ENCODE assay signal across 21 cellular contexts in genomic region chr12:47102406-47102805, GRCh38.
"Had no signal": no experiment of that assay in that cellular context is flagged by ENCODE, and none has a peak within 500 bp of the region (broad histone marks: within the 10 kb centered on the region; RNA-seq: fewer than 3 reads in every experiment).

No MANE protein-coding gene starts in this region.

- H3K27me3 ChIP-seq: esophagus muscularis mucosa, neural progenitor cell, ovary, upper lobe of left lung had no signal

- H3K4me2 ChIP-seq: neural progenitor cell had no signal

- H3K9me3 ChIP-seq: esophagus muscularis mucosa, ovary, upper lobe of left lung had no signal

- H3K4me1 ChIP-seq: neural progenitor cell had no signal

- H3K9ac ChIP-seq: neural progenitor cell had no signal

- H3K36me3 ChIP-seq: esophagus muscularis mucosa, neural progenitor cell, ovary, upper lobe of left lung had no signal

- H3K27ac ChIP-seq: neural progenitor cell, SK-N-MC had no signal

- H3K4me3 ChIP-seq: esophagus muscularis mucosa, lung, neural progenitor cell, ovary, SK-N-MC, skin epidermis, upper lobe of left lung had no signal

- H2AFZ ChIP-seq: neural progenitor cell had no signal

- DNase-seq: activated CD4-positive, alpha-beta T cell treated with anti-CD3 and anti-CD28 coated beads, Interleukin-2, amount 50 U/mL, for 4 hours; activated CD4-positive, CD25-positive, alpha-beta regulatory T cell treated with anti-CD3 and anti-CD28 coated beads, Interleukin-2, amount 50 U/mL, for 72 hours; activated naive CD4-positive, alpha-beta T cell treated with Interleukin-2 at 50 U/mL for 16 hours; activated T-cell treated with anti-CD3 and anti-CD28 coated beads for 4 hours; effector CD4-positive, alpha-beta T cell; foreskin fibroblast; glutamatergic neuron; midbrain; naive B cell; ovary; retina; stimulated activated CD4-positive, alpha-beta T cell treated with anti-CD3 and anti-CD28 coated beads, Interleukin-4, amount 100 ng/mL, for 24 hours; stimulated activated naive CD4-positive, alpha-beta T cell treated with Interleukin-2 at 50 U/mL for 16 hours; T-helper 1 cell; T1000; upper lobe of left lung had no signal
